ENCODE assay signal across 8 cellular contexts in genomic region chr16:80527297-80527696, GRCh38. TPM values are rescaled to one million over a fixed set of nuclear protein-coding genes. Genes with fewer than 3 reads are reported as not detected.
DNase-seq lines count a peak whose midpoint lies in the region; TF ChIP-seq lines count a peak whose summit lies in the region.

No MANE protein-coding gene starts in this region.

- H3K4me3 ChIP-seq in WERI-Rb-1 (ENCODE audit: low read depth, low read length) (no peak overlapping the region), epithelial cell of proximal tubule (ENCODE audit: low read depth, low read length) (no peak overlapping the region), BE2C (ENCODE audit: low read depth, low read length) (no peak overlapping the region)

- no peaks in the 10 kb centered on the region for H3K4me1 ChIP-seq in BE2C

- H3K27ac ChIP-seq in WERI-Rb-1, result no peak overlapping the region

- H3K9me3 ChIP-seq in WERI-Rb-1 (ENCODE audit: severe bottlenecking), result no peaks in the 10 kb centered on the region
- no peaks in the 10 kb centered on the region for H3K9me3 ChIP-seq in BE2C

- TF ChIP-seq CTCF in WERI-Rb-1 (IDR thresholded peaks at IDR 0.05; ENCODE audit: low read depth, low read length) (no peak), epithelial cell of proximal tubule (conservative IDR thresholded peaks at IDR 0.05; ENCODE audit: low read depth, low read length) (peak; percentile 82), BE2C (IDR thresholded peaks at IDR 0.05; ENCODE audit: low read depth, low read length) (no peak)

- H3K36me3 ChIP-seq in WERI-Rb-1 (no peaks in the 10 kb centered on the region), BE2C (no peaks in the 10 kb centered on the region)

- no peaks in the 10 kb centered on the region for H3K27me3 ChIP-seq in WERI-Rb-1 (ENCODE audit: insufficient read depth, low read depth, severe bottlenecking)
- H3K27me3 ChIP-seq in BE2C, result no peaks in the 10 kb centered on the region

- DNase-seq in SHP77 (lab: John Stamatoyannopoulos, UW) (peak; percentile 10 to 22), SHP77 treated with DMSO at 0.1 percent for 48 hours (lab: John Stamatoyannopoulos, UW) (no peak), HT1080 (ENCODE audit: low read depth) (peak; percentile 42), WERI-Rb-1 (peak; percentile 3), epithelial cell of proximal tubule (ENCODE audit: low read depth) (no peak), BE2C (no peak), NCI-H1105 (lab: John Stamatoyannopoulos, UW) (no peak)
- DNase-seq in stimulated activated CD4-positive, alpha-beta T cell treated with anti-CD3 and anti-CD28 coated beads, Interleukin-2, amount 100 ng/mL, for 24 hours, result peak; percentile 58 to 64

RNA-seq across cellular contexts. Expression of gene DYNLRB2, which starts 13.5 kb away (rescaled TPM):
- not detected in 2 replicates for total RNA-seq in HT1080 (2014; rRNA removed; shearing (Covaris generic))
- polyA plus RNA-seq in HT1080 (2015; cell fraction: cytosol; rRNA removed), result not detected in 2 replicates
- polyA plus RNA-seq in HT1080 (2015; cell fraction: nucleus; rRNA removed), result not detected in 2 replicates
- total RNA-seq in epithelial cell of proximal tubule, result not detected in 2 replicates
- polyA plus RNA-seq in BE2C (2012; ENCODE audit: insufficient read depth, insufficient read length, low read depth), result not detected

Comparison
In these comparisons a context has a peak if more than half of its experiments do, and no peak if none do; other contexts are left out.
1. DNase-seq: peak in SHP77 (2 of 2), HT1080 (single experiment), WERI-Rb-1 (single experiment) and stimulated activated CD4-positive, alpha-beta T cell treated with anti-CD3 and anti-CD28 coated beads, Interleukin-2, amount 100 ng/mL, for 24 hours (2 of 2); none in SHP77 treated with DMSO at 0.1 percent for 48 hours (single experiment), epithelial cell of proximal tubule (single experiment), BE2C (single experiment) and NCI-H1105 (single experiment).